ENCODE assay signal across 11 cellular contexts in the genomic region with DNA sequence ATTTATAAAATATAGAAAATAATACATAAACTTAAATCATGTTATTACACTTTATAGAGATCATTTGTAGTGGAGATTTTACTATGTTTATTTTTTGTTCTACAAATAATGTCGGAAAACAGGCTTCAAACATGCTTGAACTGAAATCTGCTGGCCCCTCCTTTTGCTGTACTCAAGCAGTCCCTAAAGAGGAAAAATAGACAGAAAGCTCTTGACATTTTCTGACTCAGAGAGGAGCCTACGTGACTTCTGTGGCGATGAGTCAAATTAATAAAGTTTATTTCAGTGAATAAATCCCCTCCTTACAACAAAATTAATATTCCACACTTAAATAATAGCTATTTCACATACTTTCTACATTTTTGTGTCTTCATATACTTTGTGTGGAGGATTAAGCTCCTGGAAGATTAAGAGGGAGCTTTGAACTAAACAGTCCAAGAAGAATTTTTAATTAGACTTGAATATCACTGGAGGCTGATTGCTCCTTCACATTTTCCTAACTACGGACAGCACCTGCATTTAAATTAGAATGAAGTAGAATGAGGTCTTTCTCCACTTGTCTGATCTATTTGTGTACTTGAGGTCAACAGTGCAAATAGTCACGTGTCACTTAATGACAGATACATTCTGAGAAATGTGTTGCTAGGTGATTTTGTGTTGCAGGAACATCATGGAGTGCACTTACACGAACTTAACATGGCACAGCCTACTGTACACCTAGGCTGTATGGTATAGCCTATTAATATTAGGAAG. TPM values are rescaled to one million over a fixed set of nuclear protein-coding genes. Genes with fewer than 3 reads are reported as not detected.
DNase-seq lines count a peak whose midpoint lies in the region; ATAC-seq and TF ChIP-seq lines count a peak whose summit lies in the region.
"Had no signal": no experiment of that assay in that cellular context is flagged by ENCODE, and none has a peak within 500 bp of the region (broad histone marks: within the 10 kb centered on the region; RNA-seq: fewer than 3 reads in every experiment).

No MANE protein-coding gene starts in this region.

- H3K27ac Mint-ChIP-seq in immature natural killer cell, result no peak overlapping the region

- H3K27me3 ChIP-seq in ovary, result no peaks in the 10 kb centered on the region
- H3K27me3 ChIP-seq: BLaER1 treated with 17β-estradiol and CSF1 and Interleukin-3, amounts not matched to agents 10 nM and 100 nM had no signal

- WGBS in ovary, 3 donors, result 35 to 44% (median 42%) methylated on average over 6 of the region's 6 CpGs

- no peaks in the 10 kb centered on the region for H3K9me3 Mint-ChIP-seq in immature natural killer cell

- TF ChIP-seq POLR2A in ovary (IDR thresholded peaks at IDR 0.05), result no peak

- ATAC-seq in HG02870 (IDR thresholded peaks at IDR 0.05; ENCODE audit: unreplicated experiment), result peak; percentile 83

- no peak for TF ChIP-seq EP300 in ovary (IDR thresholded peaks at IDR 0.05)

- DNase-seq in COR-L47 (lab: John Stamatoyannopoulos, UW) (peak; percentile 49), NCI-H2196 treated with DMSO at 0.1 percent for 48 hours (lab: John Stamatoyannopoulos, UW; ENCODE audit: unreplicated experiment) (peak; percentile 84), germinal center (ENCODE audit: low spot score) (peak; percentile 25), SK-N-DZ (ENCODE audit: low spot score) (no peak), NCI-H2171 treated with DMSO at 0.1 percent for 48 hours (lab: John Stamatoyannopoulos, UW) (no peak), ovary (no peak), immature natural killer cell (no peak)

- no peaks in the 10 kb centered on the region for H3K4me1 ChIP-seq in ovary (ENCODE audit: insufficient read depth)

- intact Hi-C loops in ovary (cut with DNase I), result no loop called here

- H3K27ac ChIP-seq in ovary, result no peak overlapping the region

- TF ChIP-seq CTCF in ovary (IDR thresholded peaks at IDR 0.05), result no peak

- H3K36me3 ChIP-seq in ovary, result no peaks in the 10 kb centered on the region
- H3K36me3 ChIP-seq: BLaER1 treated with 17β-estradiol and CSF1 and Interleukin-3, amounts not matched to agents 10 nM and 100 nM had no signal

- no peak overlapping the region for H3K4me3 Mint-ChIP-seq in immature natural killer cell

- H3K27me3 Mint-ChIP-seq in immature natural killer cell (ENCODE audit: low read depth in 3 of 3), result peaks cover 0 to 11% (median 11%) of the 10 kb centered on the region in 3 donors

- H3K9me3 ChIP-seq in ovary, result no peaks in the 10 kb centered on the region

- no peaks in the 10 kb centered on the region for H3K4me1 Mint-ChIP-seq in immature natural killer cell

- H3K36me3 Mint-ChIP-seq in immature natural killer cell, result no peaks in the 10 kb centered on the region

- H3K4me3 ChIP-seq in ovary, result no peak overlapping the region
- H3K4me3 ChIP-seq: BLaER1 treated with 17β-estradiol and CSF1 and Interleukin-3, amounts not matched to agents 10 nM and 100 nM had no signal

RNA-seq across cellular contexts. Expression of a gene that starts 1.7 kb away (rescaled TPM):
- not detected in 2 replicates for polyA plus RNA-seq in SK-N-DZ (2014; cell fraction: cytosol; rRNA removed)
- polyA plus RNA-seq in SK-N-DZ (2014; cell fraction: nucleus; rRNA removed), result not detected in 2 replicates
- total RNA-seq in ovary, result 1 to 10 TPM in 3 of 7 donors, under 1 TPM in 4; 0.34 to 2.9 (median 0.87) TPM
- polyA plus RNA-seq in ovary, result 1 to 10 TPM in 1 of 2 donors, under 1 TPM in 1; 0.36 to 2.4 TPM
- polyA plus RNA-seq in immature natural killer cell, result 1 to 10 TPM in 1 of 3 donors, not detected in 2; 2.8 TPM

RNA-seq across cellular contexts. Expression of a gene that starts 47.2 kb away (rescaled TPM):
- polyA plus RNA-seq in SK-N-DZ (2014; cell fraction: cytosol; rRNA removed), result not detected in 2 replicates
- polyA plus RNA-seq in SK-N-DZ (2014; cell fraction: nucleus; rRNA removed), result not detected in 2 replicates
- not detected for total RNA-seq in ovary
- not detected for polyA plus RNA-seq in ovary
- under 1 TPM in 2 of 3 donors, not detected in 1; 0.91 to 0.97 TPM for polyA plus RNA-seq in immature natural killer cell
- total RNA-seq: omental fat pad had no signal
- polyA plus RNA-seq: esophagus had no signal

Comparison
In these comparisons a context has a peak if more than half of its experiments do, and no peak if none do; other contexts are left out.
1. DNase-seq: peak in COR-L47 (single experiment), NCI-H2196 treated with DMSO at 0.1 percent for 48 hours (single experiment) and germinal center (single experiment); none in SK-N-DZ (single experiment), NCI-H2171 treated with DMSO at 0.1 percent for 48 hours (single experiment), ovary (0 of 5) and immature natural killer cell (0 of 3).